ENCODE assay signal across 26 cellular contexts in the genomic region with DNA sequence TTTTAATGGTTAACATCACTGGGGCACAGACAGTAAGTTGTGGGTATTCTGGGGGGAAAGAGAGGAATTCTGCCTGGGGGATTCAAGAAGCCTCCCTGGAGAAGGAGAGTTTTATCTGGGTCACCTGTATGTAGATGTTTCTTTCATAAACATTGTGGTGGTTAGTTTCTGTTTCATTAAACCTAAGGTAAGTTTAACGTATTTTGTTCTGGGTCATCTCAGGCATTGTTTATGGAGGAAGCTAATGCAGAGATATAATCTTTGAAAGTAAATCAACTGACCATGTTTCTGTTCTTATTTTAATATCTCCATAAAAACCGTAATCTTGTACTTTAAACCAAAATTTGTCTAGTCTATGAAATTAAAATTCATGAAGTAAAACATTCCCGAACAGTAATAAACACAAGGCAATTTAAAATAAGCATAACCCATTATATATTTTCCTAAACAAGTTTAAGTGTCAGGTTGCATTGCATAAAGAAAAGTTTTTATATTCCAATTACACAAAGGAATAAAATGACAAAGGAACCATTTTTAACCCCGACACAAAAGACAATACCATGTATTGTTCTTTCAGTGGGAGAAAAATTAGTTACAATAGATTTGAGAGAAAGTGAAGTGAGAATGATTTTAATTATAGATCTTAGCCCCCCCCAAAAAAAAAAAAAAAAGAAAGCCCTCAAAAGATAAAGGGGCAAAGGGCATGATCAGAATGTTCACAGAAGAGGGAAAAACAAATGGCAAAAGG.
"Had no signal": no experiment of that assay in that cellular context is flagged by ENCODE, and none has a peak within 500 bp of the region (broad histone marks: within the 10 kb centered on the region; RNA-seq: fewer than 3 reads in every experiment).

No MANE protein-coding gene starts in this region.

- H3K27me3 ChIP-seq: cardiac muscle cell, sigmoid colon, suprapubic skin, tibial nerve had no signal

- H3K4me1 ChIP-seq: suprapubic skin had no signal

- ATAC-seq: activated T-cell treated with anti-CD3 and anti-CD28 coated beads, Interleukin-2, amount 50 U/mL, for 72 hours; esophagus mucosa; natural killer cell; psoas muscle; stimulated activated memory B cell treated with anti-CD40 and anti-IgM and Interleukin-4, amounts not matched to agents 10 μg/mL and 1 μg/mL and 100 μg/mL, for 72 hours; stimulated activated naive CD8-positive, alpha-beta T cell treated with anti-CD3 and anti-CD28 coated beads, Interleukin-15, amount 100 ng/mL, for 72 hours; T-helper 17 cell; WTC11 had no signal

- H3K27ac ChIP-seq: cardiac muscle cell, left ventricle myocardium inferior, psoas muscle, suprapubic skin, tibial nerve had no signal

- H3K36me3 ChIP-seq: cardiac muscle cell, left ventricle myocardium inferior, sigmoid colon, suprapubic skin, tibial nerve had no signal

- DNase-seq: activated CD4-positive, alpha-beta memory T cell treated with anti-CD3 and anti-CD28 coated beads, Interleukin-2, amount 10 ng/mL, durations not matched to agents 7 days and 5 days; activated CD4-positive, alpha-beta T cell treated with anti-CD3 and anti-CD28 coated beads for 1 hour; activated CD4-positive, alpha-beta T cell treated with anti-CD3 and anti-CD28 coated beads, Interleukin-2, amount 10 ng/mL, durations not matched to agents 7 days and 5 days; activated naive CD4-positive, alpha-beta T cell treated with Interleukin-2 at 50 U/mL for 16 hours; activated T-cell treated with anti-CD3 and anti-CD28 coated beads, Interleukin-2, amount 50 U/mL, for 72 hours; aorta; endodermal cell; foreskin fibroblast; left ventricle myocardium inferior; mesendoderm; natural killer cell; psoas muscle; sigmoid colon; small intestine; stimulated activated CD4-positive, alpha-beta T cell treated with anti-CD3 and anti-CD28 coated beads, Interleukin-4, amount 100 ng/mL, for 4 hours; stimulated activated CD8-positive, alpha-beta memory T cell treated with anti-CD3 and anti-CD28 coated beads, Interleukin-4, amount 100 ng/mL, for 48 hours; stimulated activated naive CD8-positive, alpha-beta T cell treated with anti-CD3 and anti-CD28 coated beads, Interleukin-15, amount 100 ng/mL, for 72 hours; T-helper 17 cell; T1000 had no signal

- H3K9me3 ChIP-seq: left ventricle myocardium inferior, psoas muscle, sigmoid colon, suprapubic skin, tibial nerve had no signal

- H3K4me3 ChIP-seq: cardiac muscle cell, left ventricle myocardium inferior, lung, psoas muscle, sigmoid colon, suprapubic skin, tibial nerve had no signal
